In genomic region chr22:33393432-33393831, GRCh38 we compare ENCODE assay signal across 23 cellular contexts.
"Had no signal": no experiment of that assay in that cellular context is flagged by ENCODE, and none has a peak within 500 bp of the region (broad histone marks: within the 10 kb centered on the region; RNA-seq: fewer than 3 reads in every experiment).

No MANE protein-coding gene starts in this region.

- H3K4me3 ChIP-seq: colonic mucosa, esophagus squamous epithelium, gastrocnemius medialis, heart left ventricle, hepatocyte, left ventricle myocardium inferior, lower lobe of right lung, mucosa of descending colon had no signal

- H3K79me2 ChIP-seq: hepatocyte had no signal

- H3K4me2 ChIP-seq: hepatocyte had no signal

- H3K4me1 ChIP-seq: colonic mucosa, esophagus squamous epithelium, gastrocnemius medialis, lower lobe of right lung had no signal

- FAIRE-seq: endometrium, islet of Langerhans, keratinocyte had no signal

- DNase-seq: colonic mucosa; cortex of kidney; effector CD8-positive, alpha-beta T cell; effector memory CD8-positive, alpha-beta T cell; endodermal cell; erythroblast; esophagus squamous epithelium; foreskin fibroblast; foreskin melanocyte; gastrocnemius medialis; heart left ventricle; hypothalamus; left cardiac atrium; left ventricle myocardium inferior; lower lobe of right lung; mesenchymal stem cell; mucosa of descending colon had no signal

- H3K27me3 ChIP-seq: colonic mucosa, esophagus squamous epithelium, gastrocnemius medialis, heart left ventricle, hepatocyte had no signal

- H2AFZ ChIP-seq: hepatocyte had no signal

- H3K9me3 ChIP-seq: colonic mucosa, esophagus squamous epithelium, gastrocnemius medialis, heart left ventricle, left ventricle myocardium inferior, lower lobe of right lung, mucosa of descending colon had no signal

- ATAC-seq: effector memory CD8-positive, alpha-beta T cell; esophagus mucosa; gastrocnemius medialis; heart left ventricle; left cardiac atrium; lower lobe of right lung; mucosa of descending colon had no signal

- H3K36me3 ChIP-seq: colonic mucosa, esophagus squamous epithelium, gastrocnemius medialis, heart left ventricle, left ventricle myocardium inferior, lower lobe of right lung had no signal

- H3K27ac ChIP-seq: colonic mucosa, epithelial cell of prostate, esophagus squamous epithelium, gastrocnemius medialis, heart left ventricle, hepatocyte, left ventricle myocardium inferior, lower lobe of right lung had no signal
